ENCODE assay signal across 23 cellular contexts in the genomic region with DNA sequence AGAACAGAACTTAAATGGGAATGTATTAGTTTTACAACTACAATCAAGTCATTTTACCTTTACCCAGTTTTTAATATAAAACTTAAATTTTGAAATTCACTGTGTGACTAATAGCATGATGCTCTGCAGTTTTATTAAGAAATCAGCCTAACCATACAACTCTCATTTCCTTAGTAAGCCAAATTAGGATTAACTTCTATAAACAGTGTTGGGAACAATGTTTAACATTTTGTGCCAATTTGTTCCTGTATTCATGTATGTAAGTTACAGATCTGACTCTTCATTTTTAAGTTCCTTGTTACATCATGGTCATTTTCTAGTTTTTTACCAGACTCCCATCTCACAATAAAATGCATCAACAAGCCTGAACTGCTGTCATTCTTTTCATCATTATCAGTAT.
"Had no signal": no experiment of that assay in that cellular context is flagged by ENCODE, and none has a peak within 500 bp of the region (broad histone marks: within the 10 kb centered on the region; RNA-seq: fewer than 3 reads in every experiment).

No MANE protein-coding gene starts in this region.

- H3K9me3 ChIP-seq: adrenal gland, ascending aorta, body of pancreas had no signal

- DNase-seq: activated CD4-positive, alpha-beta memory T cell treated with anti-CD3 and anti-CD28 coated beads for 36 hours; activated CD4-positive, alpha-beta T cell treated with anti-CD3 and anti-CD28 coated beads, Interleukin-2, amount 10 ng/mL, durations not matched to agents 7 days and 5 days; activated CD4-positive, CD25-positive, alpha-beta regulatory T cell; activated CD8-positive, alpha-beta memory T cell treated with anti-CD3 and anti-CD28 coated beads for 24 hours; activated effector memory CD4-positive, alpha-beta T cell treated with anti-CD3 and anti-CD28 coated beads, Interleukin-2, amount 50 U/mL, for 16 hours; activated naive CD4-positive, alpha-beta T cell treated with anti-CD3 and anti-CD28 coated beads for 36 hours; activated naive CD8-positive, alpha-beta T cell treated with anti-CD3 and anti-CD28 coated beads for 36 hours; activated T-cell treated with anti-CD3 and anti-CD28 coated beads, Interleukin-2, amount 50 U/mL, for 4 hours; adrenal gland; body of pancreas; central memory CD4-positive, alpha-beta T cell; NCI-H1092; NCI-H1417; NCI-H1694 treated with DMSO at 0.1 percent for 48 hours; NCI-H2029 treated with DMSO at 0.1 percent for 48 hours; NCI-H345; NCI-H510A; NCI-H526 treated with DMSO at 0.1 percent for 48 hours; NCI-H82; T-helper 1 cell had no signal

- H3K27ac ChIP-seq: adrenal gland, ascending aorta, body of pancreas, SK-N-MC, VCaP had no signal

- ATAC-seq: activated T-cell treated with anti-CD3 and anti-CD28 coated beads, Interleukin-2, amount 50 U/mL, for 4 hours; body of pancreas had no signal

- H3K4me3 ChIP-seq: adrenal gland, ascending aorta, body of pancreas, SK-N-MC had no signal

- H3K4me1 ChIP-seq: adrenal gland, ascending aorta, body of pancreas had no signal

- H3K27me3 ChIP-seq: adrenal gland, ascending aorta, body of pancreas had no signal
